15 cellular contexts compared by ENCODE assay signal in the genomic region with DNA sequence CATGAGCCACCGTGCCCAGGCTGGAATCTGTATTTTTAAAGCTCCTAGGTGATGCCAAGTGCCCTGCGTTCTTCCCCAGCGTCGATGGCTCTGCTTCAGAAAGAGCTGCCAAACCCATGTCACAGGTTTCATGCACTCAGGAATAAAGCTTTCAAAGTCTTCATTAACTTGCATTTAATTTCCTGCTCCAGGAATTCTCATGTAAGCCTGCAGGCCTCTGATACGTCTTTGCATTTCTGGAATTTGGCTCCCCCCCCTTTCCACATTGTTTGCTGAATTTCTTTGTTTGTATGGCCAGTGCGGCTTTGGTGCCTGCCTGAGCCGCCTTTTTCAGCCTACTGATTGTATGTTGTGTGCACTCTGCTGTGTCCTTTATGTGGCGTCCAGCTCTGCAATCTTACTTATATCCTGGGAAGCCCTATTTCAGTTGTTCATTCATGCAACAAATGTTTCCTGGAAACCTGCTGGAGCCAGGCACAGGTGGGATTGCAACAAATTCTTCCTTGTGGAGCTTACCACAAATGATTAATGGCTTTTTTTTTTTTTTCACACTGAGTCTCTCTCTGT. TPM values are rescaled to one million over a fixed set of nuclear protein-coding genes. Genes with fewer than 3 reads are reported as not detected.
DNase-seq lines count a peak whose midpoint lies in the region; ATAC-seq and TF ChIP-seq lines count a peak whose summit lies in the region.
"Had no signal": no experiment of that assay in that cellular context is flagged by ENCODE, and none has a peak within 500 bp of the region (broad histone marks: within the 10 kb centered on the region; RNA-seq: fewer than 3 reads in every experiment).

No MANE protein-coding gene starts in this region.

- H3K4me3 ChIP-seq in brain microvascular endothelial cell (ENCODE audit: low read depth, low read length): no peak overlapping the region
- H3K4me3 ChIP-seq: SK-N-MC, tibial artery had no signal

- no peak overlapping the region for H3K4me3 Mint-ChIP-seq in mesothelial cell of epicardium
- H3K4me3 Mint-ChIP-seq: activated T-cell treated with anti-CD3 and anti-CD28 coated beads, Interleukin-2, amount 50 U/mL, for 72 hours had no signal

- H3K27me3 Mint-ChIP-seq in mesothelial cell of epicardium (ENCODE audit: low read depth): peaks cover 8% of the 10 kb centered on the region

- H3K27ac Mint-ChIP-seq in mesothelial cell of epicardium: peak overlapping the region; percentile 95
- H3K27ac Mint-ChIP-seq: activated T-cell treated with anti-CD3 and anti-CD28 coated beads, Interleukin-2, amount 50 U/mL, for 72 hours had no signal

- peaks cover 5% of the 10 kb centered on the region for H3K4me1 Mint-ChIP-seq in mesothelial cell of epicardium

- H3K27me3 ChIP-seq in brain microvascular endothelial cell (replicated peaks): no peaks in the 10 kb centered on the region

- no peak overlapping the region for H3K27ac ChIP-seq in brain microvascular endothelial cell
- H3K27ac ChIP-seq: SK-N-MC, tibial artery had no signal

- no peak for ATAC-seq in HG03571 (IDR thresholded peaks at IDR 0.05; ENCODE audit: unreplicated experiment)
- no peak for ATAC-seq in HG02870 (IDR thresholded peaks at IDR 0.05; ENCODE audit: unreplicated experiment)
- ATAC-seq: activated T-cell treated with anti-CD3 and anti-CD28 coated beads, Interleukin-2, amount 50 U/mL, for 72 hours had no signal

- TF ChIP-seq CTCF in mesothelial cell of epicardium (IDR thresholded peaks at IDR 0.05; ENCODE audit: unreplicated experiment) (no peak), brain microvascular endothelial cell (IDR thresholded peaks at IDR 0.05; ENCODE audit: low read depth, low read length, missing control alignments) (no peak)

- in situ Hi-C loops in brain microvascular endothelial cell (cut with HindIII; ENCODE audit: low pct_ligation_motif_present, low sequenced_read_pairs): no loop called here

- no peaks in the 10 kb centered on the region for H3K36me3 Mint-ChIP-seq in mesothelial cell of epicardium

- H3K36me3 ChIP-seq in brain microvascular endothelial cell (replicated peaks): no peaks in the 10 kb centered on the region
- H3K36me3 ChIP-seq: tibial artery had no signal

- no peaks in the 10 kb centered on the region for H3K9me3 Mint-ChIP-seq in mesothelial cell of epicardium
- H3K9me3 Mint-ChIP-seq: activated T-cell treated with anti-CD3 and anti-CD28 coated beads, Interleukin-2, amount 50 U/mL, for 72 hours had no signal

- DNase-seq in ELF-1 (ENCODE audit: low read depth, low spot score) (peak; percentile 71), NCI-H2029 treated with DMSO at 0.1 percent for 48 hours (lab: John Stamatoyannopoulos, UW) (peak; percentile 12), dermis microvascular lymphatic vessel endothelial cell (ENCODE audit: low read depth in 2 of 2) (peak; percentile 67 to 83), mesothelial cell of epicardium (ENCODE audit: low spot score in 2 of 2, unreplicated experiment in 2 of 2) (no peak), activated gamma-delta T cell (lab: John Stamatoyannopoulos, UW) (no peak), brain microvascular endothelial cell (no peak)
- DNase-seq: activated T-cell treated with anti-CD3 and anti-CD28 coated beads, Interleukin-2, amount 50 U/mL, for 72 hours; Calu3; cortex of kidney; stimulated activated CD4-positive, alpha-beta T cell treated with anti-CD3 and anti-CD28 coated beads, Interleukin-4, amount 100 ng/mL, for 24 hours; tibial artery had no signal

RNA-seq across cellular contexts. Expression of a gene that starts 17.9 kb away (rescaled TPM):
- total RNA-seq in dermis microvascular lymphatic vessel endothelial cell: 20.7 and 20.8 TPM in 2 replicates
- total RNA-seq in mesothelial cell of epicardium: 0.16 to 0.40 TPM (median 0.25 TPM) in 3 replicates
- total RNA-seq: Calu3, MCF 10A had no signal

Comparison
In these comparisons a context has a peak if more than half of its experiments do, and no peak if none do; other contexts are left out.
1. DNase-seq: peak in ELF-1 (single experiment), NCI-H2029 treated with DMSO at 0.1 percent for 48 hours (single experiment) and dermis microvascular lymphatic vessel endothelial cell (2 of 2); none in mesothelial cell of epicardium (0 of 2), activated gamma-delta T cell (single experiment) and brain microvascular endothelial cell (single experiment).
2. RNA of a gene that starts 17.9 kb away (total RNA-seq): 20.7 to 20.8 TPM in dermis microvascular lymphatic vessel endothelial cell; 0.16 to 0.40 TPM in mesothelial cell of epicardium; every median in the first group is over 10 times any median in the second.